ENCODE assay signal across 1 cellular context in genomic region chr14:56339855-56340701, GRCh38.
TF ChIP-seq lines count a peak whose summit lies in the region.

No MANE protein-coding gene starts in this region.

TF ChIP-seq in A549, 52 proteins besides CTCF, POLR2A, EP300 and RAD21 (continued from another document):
- TF ChIP-seq BCL3 (IDR thresholded peaks at IDR 0.05), result no peak
- TF ChIP-seq EHF (CRISPR knock-in tag; IDR thresholded peaks at IDR 0.05), result no peak
- TF ChIP-seq ZNF302 (CRISPR knock-in tag; IDR thresholded peaks at IDR 0.05), result no peak
- TF ChIP-seq SREBF2 (IDR thresholded peaks at IDR 0.05), result no peak
- TF ChIP-seq TFCP2L1 (CRISPR knock-in tag; IDR thresholded peaks at IDR 0.05), result no peak
- TF ChIP-seq CEBPB (IDR thresholded peaks at IDR 0.05), result peak in 1 of 2 experiments; percentile 57; a peak in 2 of 4 replicates
- peak; percentile 99 for TF ChIP-seq MAFK (IDR thresholded peaks at IDR 0.05; ENCODE audit: partially characterized antibody)
- no peak for TF ChIP-seq KDM1A (IDR thresholded peaks at IDR 0.05; ENCODE audit: low read depth)
- no peak for TF ChIP-seq JUNB (IDR thresholded peaks at IDR 0.05)
- peak in 1 of 2 experiments; percentile 26; a peak in 1 of 5 replicates for TF ChIP-seq JUN (IDR thresholded peaks at IDR 0.05)
- TF ChIP-seq FOSB (CRISPR knock-in tag; IDR thresholded peaks at IDR 0.05), result no peak
- TF ChIP-seq ZFP36 (IDR thresholded peaks at IDR 0.05; ENCODE audit: borderline replicate concordance, partially characterized antibody), result no peak
- peak; percentile 91 for TF ChIP-seq SMC3 (IDR thresholded peaks at IDR 0.05)
- no peak for TF ChIP-seq MYC (IDR thresholded peaks at IDR 0.05; ENCODE audit: borderline replicate concordance, low read length)
- 0 out of 2 replicates have a peak, but pooled peaks have one; percentile 37 for TF ChIP-seq MAX (IDR thresholded peaks at IDR 0.05)
- TF ChIP-seq TP53 (CRISPR knock-in tag; IDR thresholded peaks at IDR 0.05), result no peak
- TF ChIP-seq NFE2L2 (conservative IDR thresholded peaks at IDR 0.05; ENCODE audit: low read length), result peak; percentile 95
- no peak for TF ChIP-seq ZSCAN20 (CRISPR knock-in tag; IDR thresholded peaks at IDR 0.05)
- TF ChIP-seq ESRRA (IDR thresholded peaks at IDR 0.05; ENCODE audit: borderline replicate concordance, low read length), result no peak
- TF ChIP-seq FOSL2 (IDR thresholded peaks at IDR 0.05), result 0 out of 2 replicates have a peak, but pooled peaks have one; percentile 17
- TF ChIP-seq FOSL2 (CRISPR knock-in tag; IDR thresholded peaks at IDR 0.05), result peak; percentile 71
- TF ChIP-seq HOXB5 (CRISPR knock-in tag; IDR thresholded peaks at IDR 0.05), result 0 out of 2 replicates have a peak, but pooled peaks have one; percentile 24
- TF ChIP-seq NR3C1 (IDR thresholded peaks at IDR 0.05), result no peak
- no peak for TF ChIP-seq RNF2 (IDR thresholded peaks at IDR 0.05; ENCODE audit: borderline replicate concordance, low read depth)
- TF ChIP-seq HDAC2 (IDR thresholded peaks at IDR 0.05), result no peak
